Comparison of ENCODE assay signal across 1 cellular context in the genomic region with DNA sequence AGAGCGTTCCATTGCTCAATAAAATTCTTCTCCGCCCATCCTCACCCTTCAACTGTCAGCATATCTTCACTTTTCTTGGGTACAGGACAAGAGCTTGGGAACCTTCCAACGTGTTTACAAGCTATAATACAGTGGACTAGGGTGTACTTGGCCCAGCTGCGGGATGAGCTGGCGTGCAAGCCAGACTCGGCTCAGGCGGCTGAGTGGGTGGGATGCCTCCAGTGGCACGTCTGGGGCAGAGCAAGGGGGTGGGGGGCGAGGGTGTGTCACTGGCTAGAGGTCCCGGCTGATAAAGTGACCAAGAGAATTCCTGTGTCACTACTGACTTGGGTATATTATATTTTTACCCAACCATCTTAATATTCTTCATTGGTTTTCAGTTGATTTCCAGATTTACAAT.
TF ChIP-seq lines count a peak whose summit lies in the region.

No MANE protein-coding gene starts in this region.

TF ChIP-seq in GM23338, 12 proteins besides CTCF, POLR2A, EP300 and RAD21 (continued from another document):
- TF ChIP-seq, protein P1, sequence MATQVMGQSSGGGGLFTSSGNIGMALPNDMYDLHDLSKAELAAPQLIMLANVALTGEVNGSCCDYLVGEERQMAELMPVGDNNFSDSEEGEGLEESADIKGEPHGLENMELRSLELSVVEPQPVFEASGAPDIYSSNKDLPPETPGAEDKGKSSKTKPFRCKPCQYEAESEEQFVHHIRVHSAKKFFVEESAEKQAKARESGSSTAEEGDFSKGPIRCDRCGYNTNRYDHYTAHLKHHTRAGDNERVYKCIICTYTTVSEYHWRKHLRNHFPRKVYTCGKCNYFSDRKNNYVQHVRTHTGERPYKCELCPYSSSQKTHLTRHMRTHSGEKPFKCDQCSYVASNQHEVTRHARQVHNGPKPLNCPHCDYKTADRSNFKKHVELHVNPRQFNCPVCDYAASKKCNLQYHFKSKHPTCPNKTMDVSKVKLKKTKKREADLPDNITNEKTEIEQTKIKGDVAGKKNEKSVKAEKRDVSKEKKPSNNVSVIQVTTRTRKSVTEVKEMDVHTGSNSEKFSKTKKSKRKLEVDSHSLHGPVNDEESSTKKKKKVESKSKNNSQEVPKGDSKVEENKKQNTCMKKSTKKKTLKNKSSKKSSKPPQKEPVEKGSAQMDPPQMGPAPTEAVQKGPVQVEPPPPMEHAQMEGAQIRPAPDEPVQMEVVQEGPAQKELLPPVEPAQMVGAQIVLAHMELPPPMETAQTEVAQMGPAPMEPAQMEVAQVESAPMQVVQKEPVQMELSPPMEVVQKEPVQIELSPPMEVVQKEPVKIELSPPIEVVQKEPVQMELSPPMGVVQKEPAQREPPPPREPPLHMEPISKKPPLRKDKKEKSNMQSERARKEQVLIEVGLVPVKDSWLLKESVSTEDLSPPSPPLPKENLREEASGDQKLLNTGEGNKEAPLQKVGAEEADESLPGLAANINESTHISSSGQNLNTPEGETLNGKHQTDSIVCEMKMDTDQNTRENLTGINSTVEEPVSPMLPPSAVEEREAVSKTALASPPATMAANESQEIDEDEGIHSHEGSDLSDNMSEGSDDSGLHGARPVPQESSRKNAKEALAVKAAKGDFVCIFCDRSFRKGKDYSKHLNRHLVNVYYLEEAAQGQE (IDR thresholded peaks at IDR 0.05; ENCODE audit: unreplicated experiment), result no peak
- TF ChIP-seq ZNF331 (CRISPR knock-in tag; IDR thresholded peaks at IDR 0.05; ENCODE audit: low read depth), result no peak
- no peak for TF ChIP-seq STAT1 (IDR thresholded peaks at IDR 0.05; ENCODE audit: unreplicated experiment)
- TF ChIP-seq POLR2AphosphoS5 (IDR thresholded peaks at IDR 0.05; ENCODE audit: low read depth), result no peak
- TF ChIP-seq EZH2 (IDR thresholded peaks at IDR 0.05; ENCODE audit: low read depth, unreplicated experiment), result no peak
- TF ChIP-seq NANOG (IDR thresholded peaks at IDR 0.05; ENCODE audit: borderline replicate concordance), result no peak
